In genomic region chr1:107963601-107964396, GRCh38 we compare ENCODE assay signal across 8 cellular contexts. TPM values are rescaled to one million over a fixed set of nuclear protein-coding genes. Genes with fewer than 3 reads are reported as not detected.
DNase-seq lines count a peak whose midpoint lies in the region; ATAC-seq and TF ChIP-seq lines count a peak whose summit lies in the region.

No MANE protein-coding gene starts in this region.

- POLR2A ChIA-PET in IMR-90 (lab: Charles Lee; ENCODE audit: unreplicated experiment): no interaction called here
- POLR2A ChIA-PET in activated CD8-positive, alpha-beta T cell treated with anti-CD3 and anti-CD28 coated beads for 36 hours (lab: Charles Lee): interaction anchor here (0.6 to 2.4 kb wide), 23 partner anchors 8 to 178 kb away, joined by 3 to 9 read pairs (median 3); no protein-coding TSS in a partner anchor
- POLR2A ChIA-PET in naive thymus-derived CD8-positive, alpha-beta T cell (lab: Charles Lee): interaction anchor here (0.8 to 1.7 kb wide), 6 partner anchors 20 to 177 kb away, joined by 3 to 7 read pairs (median 3); no protein-coding TSS in a partner anchor

- peak; percentile 82 for ATAC-seq in GM21447 (IDR thresholded peaks at IDR 0.05; ENCODE audit: unreplicated experiment)
- no peak for ATAC-seq in IMR-90 (ENCODE audit: low read depth)
- peak; percentile 74 for ATAC-seq in activated CD8-positive, alpha-beta T cell treated with anti-CD3 and anti-CD28 coated beads for 36 hours
- ATAC-seq in naive thymus-derived CD8-positive, alpha-beta T cell: peak; percentile 64 to 77

- no peak overlapping the region for H2BK20ac ChIP-seq in IMR-90 (ENCODE audit: low read depth, low read length)

- no peaks in the 10 kb centered on the region for H3K9me1 ChIP-seq in IMR-90 (ENCODE audit: insufficient read depth, low read length)

- no peak overlapping the region for H2BK15ac ChIP-seq in IMR-90 (ENCODE audit: low read depth, low read length)

- H4K5ac ChIP-seq in IMR-90 (ENCODE audit: low read depth, low read length): no peak overlapping the region

- H3K9me3 ChIP-seq in ES-I3 (ENCODE audit: control insufficient read depth, insufficient read depth, low read length): no peaks in the 10 kb centered on the region
- no peaks in the 10 kb centered on the region for H3K9me3 ChIP-seq in IMR-90 (ENCODE audit: control insufficient read depth, insufficient read depth, low read length)
- no peaks in the 10 kb centered on the region for H3K9me3 ChIP-seq in esophagus (ENCODE audit: control insufficient read depth in 2 of 2, insufficient read depth in 1 of 2, low read depth in 1 of 2, low read length in 1 of 2)
- no peaks in the 10 kb centered on the region for H3K9me3 ChIP-seq in thymus (ENCODE audit: control insufficient read depth)

- no TSS peak for BruUV-seq in IMR-90 (replicated peaks; lab: Mats Ljungman, UMichigan)

- no peak overlapping the region for H3K56ac ChIP-seq in IMR-90 (ENCODE audit: extremely low read depth, insufficient read depth, low read length)

- H2BK120ac ChIP-seq in IMR-90 (ENCODE audit: low read depth, low read length): no peak overlapping the region

- no peak overlapping the region for H2AK5ac ChIP-seq in IMR-90 (ENCODE audit: low read depth, low read length)

- no peak overlapping the region for H3K4me3 ChIP-seq in IMR-90 (ENCODE audit: insufficient read depth, low read depth, low read length)
- H3K4me3 ChIP-seq in esophagus (ENCODE audit: low read depth in 1 of 2, low read length in 2 of 2): peak overlapping the region; percentile 50 to 54
- peak overlapping the region; percentile 70 for H3K4me3 ChIP-seq in thymus (ENCODE audit: low read length)

- in situ Hi-C loops in IMR-90 (cut with MboI; ENCODE audit: low sequenced_read_pairs): no loop called here

- no peak for TF ChIP-seq CTCF in IMR-90 (conservative IDR thresholded peaks at IDR 0.05; ENCODE audit: low read depth, low read length)
- TF ChIP-seq CTCF in activated CD8-positive, alpha-beta T cell treated with anti-CD3 and anti-CD28 coated beads for 36 hours (IDR thresholded peaks at IDR 0.05): no peak

- H3K27ac ChIP-seq in IMR-90 (ENCODE audit: insufficient read depth, low read length): no peak overlapping the region
- H3K27ac ChIP-seq in esophagus (ENCODE audit: low read depth in 2 of 2, low read length in 1 of 2): peak overlapping the region; percentile 3 to 52
- peak overlapping the region; percentile 89 for H3K27ac ChIP-seq in thymus (ENCODE audit: low read depth)

- H3K27ac Mint-ChIP-seq in activated CD8-positive, alpha-beta T cell treated with anti-CD3 and anti-CD28 coated beads for 36 hours: peak overlapping the region; percentile 98
- H3K27ac Mint-ChIP-seq in naive thymus-derived CD8-positive, alpha-beta T cell: peak overlapping the region; percentile 92 to 98 (median 98)

- no peaks in the 10 kb centered on the region for H3K79me1 ChIP-seq in IMR-90 (ENCODE audit: low read depth in 1 of 2, low read length in 2 of 2)

- peak overlapping the region; percentile 93 for H3K4me3 Mint-ChIP-seq in activated CD8-positive, alpha-beta T cell treated with anti-CD3 and anti-CD28 coated beads for 36 hours
- H3K4me3 Mint-ChIP-seq in naive thymus-derived CD8-positive, alpha-beta T cell: peak overlapping the region; percentile 96 to 98 (median 98)

- H3K4me2 ChIP-seq in IMR-90 (ENCODE audit: low read depth, low read length): peak overlapping the region; percentile 65

- peaks cover 3% of the 10 kb centered on the region for H3K9me3 Mint-ChIP-seq in activated CD8-positive, alpha-beta T cell treated with anti-CD3 and anti-CD28 coated beads for 36 hours
- H3K9me3 Mint-ChIP-seq in naive thymus-derived CD8-positive, alpha-beta T cell: no peaks in the 10 kb centered on the region

- intact Hi-C loops in IMR-90 (cut with micrococcal nuclease): no loop called here
- intact Hi-C loops in activated CD8-positive, alpha-beta T cell treated with anti-CD3 and anti-CD28 coated beads for 36 hours (cut with micrococcal nuclease): loop anchor here (1.0 to 5.0 kb wide), 4 partner anchors 27 to 176 kb away; no protein-coding TSS in a partner anchor

- H3K14ac ChIP-seq in IMR-90 (replicated peaks; ENCODE audit: low read depth, low read length): no peak overlapping the region

- dilution Hi-C loops in IMR-90 (cut with HindIII; ENCODE audit: low sequenced_read_pairs, unreplicated experiment): no loop called here

- no peaks in the 10 kb centered on the region for H3K27me3 Mint-ChIP-seq in activated CD8-positive, alpha-beta T cell treated with anti-CD3 and anti-CD28 coated beads for 36 hours
- peaks cover 0 to 6% (median 0%) of the 10 kb centered on the region in 5 donors for H3K27me3 Mint-ChIP-seq in naive thymus-derived CD8-positive, alpha-beta T cell

- H4K20me1 ChIP-seq in IMR-90 (ENCODE audit: insufficient read depth, low read length): no peaks in the 10 kb centered on the region

- no peak overlapping the region for H4K8ac ChIP-seq in IMR-90 (ENCODE audit: low read depth in 2 of 2, low read length in 2 of 2)

- CTCF ChIA-PET in IMR-90 (lab: Yijun Ruan, JAX): no interaction called here
- CTCF ChIA-PET in activated CD8-positive, alpha-beta T cell treated with anti-CD3 and anti-CD28 coated beads for 36 hours (lab: Charles Lee): interaction anchor here (0.6 to 3.2 kb wide), 23 partner anchors 9 to 186 kb away, joined by 3 to 31 read pairs (median 4); no protein-coding TSS in a partner anchor

- peaks cover 12% of the 10 kb centered on the region; the same call in 1 of the 2 replicates for H3K4me1 ChIP-seq in ES-I3 (ENCODE audit: insufficient read depth, low read length)
- no peaks in the 10 kb centered on the region; the same call in 1 of the 2 replicates for H3K4me1 ChIP-seq in IMR-90 (ENCODE audit: control insufficient read depth, insufficient read depth, low read length)
- peaks cover 6 to 9% of the 10 kb centered on the region in 2 donors for H3K4me1 ChIP-seq in esophagus (ENCODE audit: control insufficient read depth in 2 of 2, insufficient read depth in 2 of 2, low read length in 1 of 2)
- H3K4me1 ChIP-seq in thymus (ENCODE audit: control insufficient read depth, insufficient read depth, low read length): peaks cover 3% of the 10 kb centered on the region

- no peaks in the 10 kb centered on the region for H3K36me3 ChIP-seq in ES-I3 (ENCODE audit: insufficient read depth, low read length)
- no peaks in the 10 kb centered on the region for H3K36me3 ChIP-seq in IMR-90 (ENCODE audit: control insufficient read depth, insufficient read depth, low read length)
- no peaks in the 10 kb centered on the region for H3K36me3 ChIP-seq in esophagus (ENCODE audit: control insufficient read depth in 2 of 2, insufficient read depth in 2 of 2, low read length in 1 of 2)
- no peaks in the 10 kb centered on the region for H3K36me3 ChIP-seq in thymus (ENCODE audit: control insufficient read depth, insufficient read depth)

- H3K4me1 Mint-ChIP-seq in activated CD8-positive, alpha-beta T cell treated with anti-CD3 and anti-CD28 coated beads for 36 hours (ENCODE audit: low read depth): peaks cover 32% of the 10 kb centered on the region
- peaks cover 21 to 45% (median 24%) of the 10 kb centered on the region in 4 donors for H3K4me1 Mint-ChIP-seq in naive thymus-derived CD8-positive, alpha-beta T cell

- H2AFZ ChIP-seq in IMR-90 (replicated peaks; ENCODE audit: low read length, poor library complexity): no peak overlapping the region

- H3K23ac ChIP-seq in IMR-90 (ENCODE audit: low read depth, low read length): no peak overlapping the region

- no peak overlapping the region for H3K18ac ChIP-seq in IMR-90 (ENCODE audit: low read depth, low read length)

- peaks cover 5% of the 10 kb centered on the region for H3K36me3 Mint-ChIP-seq in activated CD8-positive, alpha-beta T cell treated with anti-CD3 and anti-CD28 coated beads for 36 hours (ENCODE audit: low read depth)
- H3K36me3 Mint-ChIP-seq in naive thymus-derived CD8-positive, alpha-beta T cell: no peaks in the 10 kb centered on the region

- no peak for TF ChIP-seq RAD21 in IMR-90 (IDR thresholded peaks at IDR 0.05; ENCODE audit: low read length)

- H3K9ac ChIP-seq in ES-I3 (ENCODE audit: low read depth, low read length): peak overlapping the region; percentile 70; the same call in 1 of the 2 replicates
- no peak overlapping the region for H3K9ac ChIP-seq in IMR-90 (ENCODE audit: low read depth, low read length)

- TF ChIP-seq POLR2A in IMR-90 (IDR thresholded peaks at IDR 0.05; ENCODE audit: low read depth, low read length): no peak

- no peak overlapping the region for H2AK9ac ChIP-seq in IMR-90 (replicated peaks; ENCODE audit: low read depth, low read length, poor library complexity)

- H3K27me3 ChIP-seq in IMR-90 (ENCODE audit: control insufficient read depth, insufficient read depth, low read length) (peaks cover 28% of the 10 kb centered on the region), esophagus (ENCODE audit: control insufficient read depth in 1 of 2, insufficient read depth in 2 of 2, low read length in 2 of 2) (no peaks in the 10 kb centered on the region), thymus (ENCODE audit: control insufficient read depth, insufficient read depth) (no peaks in the 10 kb centered on the region)

- H4K91ac ChIP-seq in IMR-90 (ENCODE audit: insufficient read depth, low read depth, low read length): no peak overlapping the region

- no peak for DNase-seq in IMR-90
- DNase-seq in activated CD8-positive, alpha-beta T cell treated with anti-CD3 and anti-CD28 coated beads for 36 hours: peak; percentile 70
- DNase-seq in naive thymus-derived CD8-positive, alpha-beta T cell: peak; percentile 17 to 73 (median 56)
- no peak for DNase-seq in D341Med (ENCODE audit: low spot score)

- H2BK5ac ChIP-seq in IMR-90 (ENCODE audit: low read depth, low read length, poor library complexity, severe bottlenecking): no peak overlapping the region

- 0% methylated on average over 6 of the region's 24 CpGs; no CpG with 5 or more reads in 1 of the 2 experiments for WGBS in IMR-90 (ENCODE audit: extremely low coverage in 2 of 2, insufficient read length in 1 of 2), 2 experiments
- 1 to 3% methylated on average over 24 of the region's 24 CpGs for WGBS in esophagus, 2 donors
- WGBS in thymus: under 1% methylated on average over 24 of the region's 24 CpGs

- no peak overlapping the region for H3K4ac ChIP-seq in IMR-90 (ENCODE audit: low read depth, low read length)

TF ChIP-seq in IMR-90, 13 proteins besides CTCF, POLR2A, EP300 and RAD21 (continues in another document):
- TF ChIP-seq MAFK (IDR thresholded peaks at IDR 0.05; ENCODE audit: low read depth, low read length) (no peak), FOS (IDR thresholded peaks at IDR 0.05; ENCODE audit: low read depth, low read length) (no peak), CHD1 (IDR thresholded peaks at IDR 0.05; ENCODE audit: low read depth, low read length) (no peak), RFX5 (IDR thresholded peaks at IDR 0.05; ENCODE audit: low read depth, low read length) (no peak)

RNA-seq across cellular contexts. Expression of gene VAV3, which starts 1.2 kb away (rescaled TPM):
- total RNA-seq in IMR-90 (2012; rRNA removed): 0.18 and 0.28 TPM in 2 replicates
- polyA plus RNA-seq in IMR-90 (2012; rRNA removed) (0.12 and 0.20 TPM in 2 replicates), esophagus (10 to 100 TPM; 23.9 to 35.5 TPM), thymus (7.9 TPM)
- 0.01 and 0.08 TPM in 2 replicates for polyA plus RNA-seq in IMR-90 (2012; cell fraction: cytosol; rRNA removed)
- polyA plus RNA-seq in IMR-90 (2012; cell fraction: nucleus; rRNA removed; ENCODE audit: low replicate concordance): 0.01 and 0.13 TPM in 2 replicates
- 1 to 10 TPM; 5.3 to 6.2 TPM for total RNA-seq in activated CD8-positive, alpha-beta T cell treated with anti-CD3 and anti-CD28 coated beads for 36 hours
- total RNA-seq in naive thymus-derived CD8-positive, alpha-beta T cell: 1 to 10 TPM; 2.5 to 3.8 TPM
- polyA plus RNA-seq in naive thymus-derived CD8-positive, alpha-beta T cell: 10 to 100 TPM in 1 of 3 donors, 1 to 10 TPM in 2; 2.2 to 13.1 (median 2.9) TPM

Comparison
In these comparisons a context has a peak if more than half of its experiments do, and no peak if none do; other contexts are left out.
1. DNase-seq: peak in activated CD8-positive, alpha-beta T cell treated with anti-CD3 and anti-CD28 coated beads for 36 hours (single experiment) and naive thymus-derived CD8-positive, alpha-beta T cell (10 of 10); none in IMR-90 (single experiment) and D341Med (single experiment).